19 cellular contexts compared by ENCODE assay signal in the genomic region with DNA sequence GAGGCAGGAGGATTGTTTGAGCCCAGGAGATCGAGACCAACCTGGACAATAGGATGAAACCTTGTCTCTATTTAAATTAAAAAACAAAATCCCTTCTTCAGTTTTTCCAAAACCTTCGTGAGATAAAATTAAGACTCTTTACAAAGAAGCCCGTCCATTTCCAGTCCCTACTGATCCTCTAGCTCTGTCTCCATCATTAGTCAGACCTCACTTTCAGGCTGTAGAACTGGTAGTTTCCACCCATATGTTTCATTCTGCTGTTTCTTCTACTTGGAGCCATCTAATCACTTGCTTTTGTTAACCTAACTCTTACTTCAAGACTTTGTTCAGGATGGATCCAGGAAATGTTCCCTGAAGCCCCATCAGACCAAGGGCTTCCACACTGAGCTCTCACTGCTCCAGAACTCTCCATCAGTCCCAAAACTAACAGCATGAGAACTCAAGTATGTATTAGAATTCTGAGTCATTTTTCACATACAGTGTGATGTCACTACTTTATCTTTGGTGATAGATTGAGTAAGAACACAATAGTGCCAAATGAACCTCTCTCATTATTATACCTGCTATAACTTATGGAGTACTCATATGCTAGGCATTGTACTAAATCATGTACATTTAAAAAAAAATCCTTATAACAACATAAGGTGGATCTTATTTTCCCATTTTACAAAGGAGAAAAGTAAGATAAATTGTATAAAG.
DNase-seq lines count a peak whose midpoint lies in the region; ATAC-seq, FAIRE-seq and TF ChIP-seq lines count a peak whose summit lies in the region.
"Had no signal": no experiment of that assay in that cellular context is flagged by ENCODE, and none has a peak within 500 bp of the region (broad histone marks: within the 10 kb centered on the region; RNA-seq: fewer than 3 reads in every experiment).

No MANE protein-coding gene starts in this region.

- POLR2A ChIA-PET in CD4-positive, alpha-beta T cell (lab: Charles Lee), result no interaction called here

- H3K36me3 ChIP-seq in astrocyte (ENCODE audit: insufficient read depth, low read length) (peaks cover 3% of the 10 kb centered on the region), smooth muscle cell (ENCODE audit: low read depth) (no peaks in the 10 kb centered on the region)
- H3K36me3 ChIP-seq: BLaER1 treated with 17β-estradiol and CSF1 and Interleukin-3, amounts not matched to agents 10 nM and 100 nM had no signal

- no peaks in the 10 kb centered on the region for H3K36me3 Mint-ChIP-seq in activated T-cell treated with anti-CD3 and anti-CD28 coated beads, Interleukin-2, amount 50 U/mL, for 72 hours (ENCODE audit: insufficient read depth in 2 of 2)
- H3K36me3 Mint-ChIP-seq in astrocyte (ENCODE audit: low read depth, unreplicated experiment), result peaks cover 17% of the 10 kb centered on the region
- no peaks in the 10 kb centered on the region for H3K36me3 Mint-ChIP-seq in CD4-positive, alpha-beta T cell (ENCODE audit: low read depth)

- TF ChIP-seq CTCF in astrocyte (IDR thresholded peaks at IDR 0.05; ENCODE audit: insufficient read depth, low read depth, low read length) (no peak), fibroblast of mammary gland (conservative IDR thresholded peaks at IDR 0.05; ENCODE audit: control insufficient read depth, insufficient read depth, low read depth, low read length) (no peak), smooth muscle cell (IDR thresholded peaks at IDR 0.05; ENCODE audit: borderline replicate concordance, insufficient read depth, poor library complexity, severe bottlenecking) (no peak)
- TF ChIP-seq CTCF in CD4-positive, alpha-beta T cell (IDR thresholded peaks at IDR 0.05), result no peak

- no peak overlapping the region for H3K4me2 ChIP-seq in astrocyte (ENCODE audit: low read length)
- no peak overlapping the region for H3K4me2 ChIP-seq in smooth muscle cell
- H3K4me2 ChIP-seq: BLaER1 treated with 17β-estradiol and CSF1 and Interleukin-3, amounts not matched to agents 10 nM and 100 nM; GM23338 had no signal

- H3K27ac ChIP-seq in astrocyte (ENCODE audit: low read depth, low read length) (no peak overlapping the region), smooth muscle cell (ENCODE audit: low read depth) (peak overlapping the region; percentile 35)
- H3K27ac ChIP-seq in CD4-positive, alpha-beta T cell (ENCODE audit: low read depth, low read length), result no peak overlapping the region
- H3K27ac ChIP-seq: BLaER1 treated with 17β-estradiol and CSF1 and Interleukin-3, amounts not matched to agents 10 nM and 100 nM had no signal

- ATAC-seq in activated T-cell treated with anti-CD3 and anti-CD28 coated beads, Interleukin-2, amount 50 U/mL, for 72 hours (replicated peaks in 1 of 2), result peak; percentile 67 to 82
- no peak for ATAC-seq in GM21619 (IDR thresholded peaks at IDR 0.05; ENCODE audit: unreplicated experiment)
- no peak for ATAC-seq in CD4-positive, alpha-beta T cell (ENCODE audit: poor library complexity)
- ATAC-seq: GM23338 had no signal

- H3K4me1 Mint-ChIP-seq in activated T-cell treated with anti-CD3 and anti-CD28 coated beads, Interleukin-2, amount 50 U/mL, for 72 hours (ENCODE audit: low read depth), result peaks cover 11% of the 10 kb centered on the region
- peaks cover 2% of the 10 kb centered on the region for H3K4me1 Mint-ChIP-seq in astrocyte (ENCODE audit: low read depth, unreplicated experiment)
- no peaks in the 10 kb centered on the region for H3K4me1 Mint-ChIP-seq in CD4-positive, alpha-beta T cell (ENCODE audit: low read depth)

- H3K9ac ChIP-seq in astrocyte (ENCODE audit: low read length) (no peak overlapping the region), smooth muscle cell (ENCODE audit: low read depth) (no peak overlapping the region)
- H3K9ac ChIP-seq: BLaER1 treated with 17β-estradiol and CSF1 and Interleukin-3, amounts not matched to agents 10 nM and 100 nM had no signal

- H3K4me3 ChIP-seq in astrocyte (ENCODE audit: insufficient read depth, low read depth, low read length) (no peak overlapping the region), fibroblast of mammary gland (ENCODE audit: control insufficient read depth, low read depth, low read length) (no peak overlapping the region), smooth muscle cell (no peak overlapping the region)
- H3K4me3 ChIP-seq: BLaER1 treated with 17β-estradiol and CSF1 and Interleukin-3, amounts not matched to agents 10 nM and 100 nM; GM23338 had no signal

- peaks cover 73% of the 10 kb centered on the region for H4K20me1 ChIP-seq in astrocyte (ENCODE audit: insufficient read depth, low read length)
- H4K20me1 ChIP-seq in smooth muscle cell (ENCODE audit: low read depth), result peaks cover 100% of the 10 kb centered on the region
- H4K20me1 ChIP-seq: BLaER1 treated with 17β-estradiol and CSF1 and Interleukin-3, amounts not matched to agents 10 nM and 100 nM had no signal

- no peaks in the 10 kb centered on the region for H3K9me3 ChIP-seq in astrocyte (ENCODE audit: insufficient read depth, low read depth, low read length)
- H3K9me3 ChIP-seq in smooth muscle cell (replicated peaks; ENCODE audit: low read depth), result no peaks in the 10 kb centered on the region
- H3K9me3 ChIP-seq in CD4-positive, alpha-beta T cell (ENCODE audit: control insufficient read depth, low read length), result no peaks in the 10 kb centered on the region
- H3K9me3 ChIP-seq: BLaER1 treated with 17β-estradiol and CSF1 and Interleukin-3, amounts not matched to agents 10 nM and 100 nM had no signal

- H3K27me3 Mint-ChIP-seq in activated T-cell treated with anti-CD3 and anti-CD28 coated beads, Interleukin-2, amount 50 U/mL, for 72 hours (ENCODE audit: low read depth), result peaks cover 13% of the 10 kb centered on the region
- no peaks in the 10 kb centered on the region for H3K27me3 Mint-ChIP-seq in astrocyte (ENCODE audit: low read depth, unreplicated experiment)
- peaks cover 16% of the 10 kb centered on the region for H3K27me3 Mint-ChIP-seq in CD4-positive, alpha-beta T cell

- no peak overlapping the region for H3K27ac Mint-ChIP-seq in activated T-cell treated with anti-CD3 and anti-CD28 coated beads, Interleukin-2, amount 50 U/mL, for 72 hours
- H3K27ac Mint-ChIP-seq in astrocyte (ENCODE audit: unreplicated experiment), result no peak overlapping the region
- no peak overlapping the region for H3K27ac Mint-ChIP-seq in CD4-positive, alpha-beta T cell
- H3K27ac Mint-ChIP-seq: GM23338 had no signal

- CTCF ChIA-PET in CD4-positive, alpha-beta T cell (lab: Charles Lee), result no interaction called here

- no peak for DNase-seq in activated T-cell treated with anti-CD3 and anti-CD28 coated beads, Interleukin-2, amount 50 U/mL, for 72 hours
- no peak for DNase-seq in activated T-cell treated with anti-CD3 and anti-CD28 coated beads for 4 hours
- peak; percentile 47 for DNase-seq in astrocyte (ENCODE audit: low read depth)
- peak; percentile 47 for DNase-seq in fibroblast of mammary gland (ENCODE audit: low read depth)
- DNase-seq in smooth muscle cell (lab: John Stamatoyannopoulos, UW; ENCODE audit: unreplicated experiment), result no peak
- DNase-seq in glomerular visceral epithelial cell (ENCODE audit: extremely low spot score), result no peak
- no peak for DNase-seq in CD4-positive, alpha-beta T cell
- DNase-seq: COR-L47, EL, KG1, NCI-H1092, NCI-H2081 treated with DMSO at 0.1 percent for 48 hours, NCI-H510A, NCI-H774, RPMI8226 had no signal

- peaks cover 32% of the 10 kb centered on the region for H3F3A ChIP-seq in smooth muscle cell (ENCODE audit: low read depth)

- no peaks in the 10 kb centered on the region for H3K9me3 Mint-ChIP-seq in activated T-cell treated with anti-CD3 and anti-CD28 coated beads, Interleukin-2, amount 50 U/mL, for 72 hours
- no peaks in the 10 kb centered on the region for H3K9me3 Mint-ChIP-seq in astrocyte (ENCODE audit: unreplicated experiment)
- H3K9me3 Mint-ChIP-seq in CD4-positive, alpha-beta T cell, result no peaks in the 10 kb centered on the region
- H3K9me3 Mint-ChIP-seq: GM23338 had no signal

- FAIRE-seq in astrocyte (lab: Jason Lieb, UNC), result no peak
- FAIRE-seq: A204.1 had no signal

- H3K79me2 ChIP-seq in astrocyte (ENCODE audit: insufficient read depth, low read length) (peaks cover 60% of the 10 kb centered on the region), smooth muscle cell (ENCODE audit: low read depth) (peaks cover 98% of the 10 kb centered on the region)

- H3K27me3 ChIP-seq in astrocyte (ENCODE audit: insufficient read depth, low read length) (no peaks in the 10 kb centered on the region), smooth muscle cell (ENCODE audit: low read depth) (no peaks in the 10 kb centered on the region)
- no peaks in the 10 kb centered on the region for H3K27me3 ChIP-seq in CD4-positive, alpha-beta T cell (ENCODE audit: control insufficient read depth, insufficient read depth, low read length)
- H3K27me3 ChIP-seq: BLaER1 treated with 17β-estradiol and CSF1 and Interleukin-3, amounts not matched to agents 10 nM and 100 nM had no signal

- WGBS in smooth muscle cell (ENCODE audit: low lambda C conversion rate), result 79% methylated on average over 3 of the region's 3 CpGs

- H3K4me3 Mint-ChIP-seq in activated T-cell treated with anti-CD3 and anti-CD28 coated beads, Interleukin-2, amount 50 U/mL, for 72 hours, result no peak overlapping the region
- H3K4me3 Mint-ChIP-seq in astrocyte (ENCODE audit: unreplicated experiment), result no peak overlapping the region
- H3K4me3 Mint-ChIP-seq in CD4-positive, alpha-beta T cell, result no peak overlapping the region
- H3K4me3 Mint-ChIP-seq: GM23338 had no signal

- no peak overlapping the region for H2AFZ ChIP-seq in astrocyte (ENCODE audit: low read depth, low read length)
- H2AFZ ChIP-seq in smooth muscle cell (ENCODE audit: low read depth), result no peak overlapping the region
- H2AFZ ChIP-seq: GM23338 had no signal

- intact Hi-C loops in CD4-positive, alpha-beta T cell (cut with DNase I, micrococcal nuclease), result no loop called here

- H3K4me1 ChIP-seq in astrocyte (ENCODE audit: insufficient read depth, low read length) (no peaks in the 10 kb centered on the region), smooth muscle cell (ENCODE audit: low read depth) (no peaks in the 10 kb centered on the region)
- H3K4me1 ChIP-seq: BLaER1 treated with 17β-estradiol and CSF1 and Interleukin-3, amounts not matched to agents 10 nM and 100 nM had no signal

Comparison
In these comparisons a context has a peak if more than half of its experiments do, and no peak if none do; other contexts are left out.
1. ATAC-seq: peak in activated T-cell treated with anti-CD3 and anti-CD28 coated beads, Interleukin-2, amount 50 U/mL, for 72 hours (2 of 2); none in GM21619 (single experiment) and CD4-positive, alpha-beta T cell (single experiment).
2. DNase-seq: peak in astrocyte (single experiment) and fibroblast of mammary gland (single experiment); none in activated T-cell treated with anti-CD3 and anti-CD28 coated beads, Interleukin-2, amount 50 U/mL, for 72 hours (0 of 2), activated T-cell treated with anti-CD3 and anti-CD28 coated beads for 4 hours (single experiment), smooth muscle cell (single experiment), glomerular visceral epithelial cell (single experiment) and CD4-positive, alpha-beta T cell (0 of 10).